In the genomic region with DNA sequence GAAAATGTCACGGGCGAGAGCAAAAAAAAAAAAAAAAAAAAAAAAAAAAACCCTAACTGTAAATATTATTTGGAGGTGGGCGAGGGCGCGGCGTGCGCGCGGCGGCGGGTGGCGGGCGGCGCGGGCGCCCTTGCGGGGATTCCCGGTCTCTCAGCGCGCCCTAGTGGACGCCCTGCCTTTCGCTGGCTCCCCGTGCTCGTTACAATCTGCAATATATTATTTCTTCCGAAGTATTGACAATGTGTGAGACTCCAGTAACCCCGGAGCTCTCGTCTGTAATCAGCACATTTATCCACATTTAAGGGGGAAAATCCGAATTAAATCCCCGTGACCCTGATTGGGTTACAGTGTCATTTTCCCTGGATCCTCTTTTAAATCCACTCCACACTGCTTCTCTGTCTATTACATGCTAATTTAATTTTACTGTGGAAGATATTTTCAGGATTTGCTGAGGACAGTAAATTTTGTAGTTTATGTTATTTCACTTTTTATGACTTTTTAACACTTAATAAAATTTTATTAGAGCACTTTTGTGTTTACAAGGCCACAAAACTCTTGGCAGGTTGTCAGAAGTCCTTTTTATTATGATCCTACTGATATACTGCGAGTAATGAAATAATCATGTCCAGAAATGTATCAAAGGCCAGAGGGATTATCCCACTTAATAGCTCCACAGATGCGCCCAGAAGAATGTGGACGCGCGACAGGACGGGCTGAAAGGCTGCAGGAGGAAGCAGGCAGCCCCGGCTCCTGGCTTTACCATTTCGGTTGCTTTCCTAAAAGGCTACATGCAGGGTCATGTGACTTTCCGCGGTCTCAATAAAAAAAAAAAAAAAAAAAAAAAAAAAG, we compare ENCODE assay signal across 8 cellular contexts.
DNase-seq lines count a peak whose midpoint lies in the region; ATAC-seq and TF ChIP-seq lines count a peak whose summit lies in the region.

No MANE protein-coding gene starts in this region.

- peaks cover 2% of the 10 kb centered on the region for H3K4me1 Mint-ChIP-seq in activated CD4-positive, alpha-beta memory T cell treated with anti-CD3 and anti-CD28 coated beads for 36 hours (ENCODE audit: low read depth)

- H3K36me3 Mint-ChIP-seq in activated CD4-positive, alpha-beta memory T cell treated with anti-CD3 and anti-CD28 coated beads for 36 hours: no peaks in the 10 kb centered on the region

- no peaks in the 10 kb centered on the region for H3K9me3 Mint-ChIP-seq in activated CD4-positive, alpha-beta memory T cell treated with anti-CD3 and anti-CD28 coated beads for 36 hours

- no peaks in the 10 kb centered on the region for H3K9me3 ChIP-seq in AG04450 (ENCODE audit: control insufficient read depth, insufficient read depth, low read length)
- H3K9me3 ChIP-seq in lung (ENCODE audit: control insufficient read depth in 2 of 2, insufficient read depth in 1 of 2, low read length in 1 of 2): no peaks in the 10 kb centered on the region

- CTCF ChIA-PET in AG04450 (lab: Charles Lee): interaction anchor here (0.5 to 7.0 kb wide), 24 partner anchors 10 to 511 kb away, joined by 3 to 97 read pairs (median 4); no protein-coding TSS in a partner anchor
- CTCF ChIA-PET in activated CD4-positive, alpha-beta memory T cell treated with anti-CD3 and anti-CD28 coated beads for 36 hours (lab: Charles Lee): interaction anchor here (0.7 to 3.8 kb wide), 13 partner anchors 9 to 516 kb away, joined by 3 to 28 read pairs (median 4); a partner anchor contains a TSS

- peak; percentile 59 for ATAC-seq in GM18873 (IDR thresholded peaks at IDR 0.05; ENCODE audit: low FRiP score, unreplicated experiment)
- ATAC-seq in HG03139 (IDR thresholded peaks at IDR 0.05; ENCODE audit: unreplicated experiment): peak; percentile 63
- ATAC-seq in lung (ENCODE audit: insufficient read depth, low FRiP score): peak; percentile 91

- TF ChIP-seq CTCF in AG04450 (IDR thresholded peaks at IDR 0.05; ENCODE audit: low read depth, low read length): peak; percentile 69
- peak; percentile 46 for TF ChIP-seq CTCF in lung (IDR thresholded peaks at IDR 0.05; ENCODE audit: control extremely low read depth, extremely low read depth)

- H3K27me3 ChIP-seq in AG04450 (ENCODE audit: control insufficient read depth, insufficient read depth, low read length) (peaks cover 4% of the 10 kb centered on the region), lung (ENCODE audit: control insufficient read depth, insufficient read depth) (peaks cover 8% of the 10 kb centered on the region)

- peak overlapping the region; percentile 58 for H3K4me3 Mint-ChIP-seq in activated CD4-positive, alpha-beta memory T cell treated with anti-CD3 and anti-CD28 coated beads for 36 hours

- H3K36me3 ChIP-seq in lung (ENCODE audit: control insufficient read depth in 2 of 2, insufficient read depth in 2 of 2, low read length in 2 of 2): no peaks in the 10 kb centered on the region

- H3K27ac Mint-ChIP-seq in activated CD4-positive, alpha-beta memory T cell treated with anti-CD3 and anti-CD28 coated beads for 36 hours: no peak overlapping the region

- H3K27me3 Mint-ChIP-seq in activated CD4-positive, alpha-beta memory T cell treated with anti-CD3 and anti-CD28 coated beads for 36 hours: peaks cover 45% of the 10 kb centered on the region

- POLR2A ChIA-PET in AG04450 (lab: Yijun Ruan, JAX): interaction anchor here (0.5 kb wide), 1 partner anchor 511 kb away, joined by 5 read pairs; no protein-coding TSS in a partner anchor
- POLR2A ChIA-PET in activated CD4-positive, alpha-beta memory T cell treated with anti-CD3 and anti-CD28 coated beads for 36 hours (lab: Charles Lee): interaction anchor here (0.6 kb wide), 1 partner anchor 17 kb away, joined by 5 read pairs; no protein-coding TSS in a partner anchor

- DNase-seq in AG04450 (ENCODE audit: low read depth, low spot score) (peak; percentile 6), NCI-H226 (peak; percentile 16), ecto neural progenitor cell (ENCODE audit: low spot score) (peak; percentile 67), lung (ENCODE audit: low spot score) (peak; percentile 46)
- DNase-seq in activated CD4-positive, alpha-beta memory T cell treated with anti-CD3 and anti-CD28 coated beads for 36 hours: peak; percentile 65
- peak; percentile 18 to 54 (median 29) for DNase-seq in stimulated activated CD4-positive, alpha-beta T cell treated with anti-CD3 and anti-CD28 coated beads, TNF-alpha, amount 100 ng/mL, for 48 hours (ENCODE audit: low read depth in 3 of 3)

- intact Hi-C loops in activated CD4-positive, alpha-beta memory T cell treated with anti-CD3 and anti-CD28 coated beads for 36 hours (cut with micrococcal nuclease): loop anchor here (1.0 to 5.0 kb wide), 2 partner anchors 181 to 511 kb away; no protein-coding TSS in a partner anchor

- H3K27ac ChIP-seq in AG04450 (ENCODE audit: low read depth, low read length) (no peak overlapping the region), lung (ENCODE audit: low read depth in 1 of 2, low read length in 1 of 2) (no peak overlapping the region)

- 6 to 7% methylated on average over 39 of the region's 39 CpGs for WGBS in lung, 2 donors

- H3K4me1 ChIP-seq in lung (ENCODE audit: control insufficient read depth in 2 of 2, insufficient read depth in 2 of 2, low read length in 2 of 2): no peaks in the 10 kb centered on the region

- peak overlapping the region; percentile 63 for H3K4me3 ChIP-seq in AG04450 (ENCODE audit: low read depth, low read length)
- no peak overlapping the region for H3K4me3 ChIP-seq in lung

Comparison
In these comparisons a context has a peak if more than half of its experiments do, and no peak if none do; other contexts are left out.
1. DNase-seq: peak in every context shown above with its lines; median percentile 67 in ecto neural progenitor cell; 65 in activated CD4-positive, alpha-beta memory T cell treated with anti-CD3 and anti-CD28 coated beads for 36 hours; 46 in lung; 29 in stimulated activated CD4-positive, alpha-beta T cell treated with anti-CD3 and anti-CD28 coated beads, TNF-alpha, amount 100 ng/mL, for 48 hours; 16 in NCI-H226; 6 in AG04450.